In the genomic region with DNA sequence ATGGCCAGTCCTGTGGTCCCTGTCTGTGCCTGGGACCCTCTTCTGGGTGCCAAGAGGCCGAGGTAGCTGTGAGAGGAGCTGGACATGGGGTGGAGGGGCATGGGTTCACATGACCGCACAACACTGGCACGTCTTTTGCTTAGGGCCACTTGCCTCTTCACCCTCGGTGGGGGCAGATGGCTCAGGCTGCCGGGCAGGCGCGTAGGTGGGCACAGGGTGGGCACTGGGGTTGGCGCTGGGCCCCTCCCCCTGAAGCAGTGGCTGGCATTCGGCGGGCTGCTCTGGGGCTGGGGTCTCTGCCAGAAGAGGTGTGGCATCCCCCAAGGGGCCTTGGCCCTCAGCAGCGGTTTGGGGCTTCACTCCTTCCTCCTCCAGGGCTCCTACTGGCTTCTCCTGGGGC, we compare ENCODE assay signal across 1 cellular context.
A peak's percentile ranks its signal among the peaks of the same experiment; 100 is the strongest.
TF ChIP-seq lines count a peak whose summit lies in the region.

No MANE protein-coding gene starts in this region.

TF ChIP-seq in K562, 482 proteins besides CTCF, POLR2A, EP300 and RAD21:
- TF ChIP-seq TFE3 (CRISPR knock-in tag; IDR thresholded peaks at IDR 0.05) (no peak), POLR2G (IDR thresholded peaks at IDR 0.05; ENCODE audit: low read depth, low read length) (peak; percentile 57), SUPT5H (IDR thresholded peaks at IDR 0.05) (0 out of 2 replicates have a peak, but pooled peaks have one; percentile 15)
